In the genomic region with DNA sequence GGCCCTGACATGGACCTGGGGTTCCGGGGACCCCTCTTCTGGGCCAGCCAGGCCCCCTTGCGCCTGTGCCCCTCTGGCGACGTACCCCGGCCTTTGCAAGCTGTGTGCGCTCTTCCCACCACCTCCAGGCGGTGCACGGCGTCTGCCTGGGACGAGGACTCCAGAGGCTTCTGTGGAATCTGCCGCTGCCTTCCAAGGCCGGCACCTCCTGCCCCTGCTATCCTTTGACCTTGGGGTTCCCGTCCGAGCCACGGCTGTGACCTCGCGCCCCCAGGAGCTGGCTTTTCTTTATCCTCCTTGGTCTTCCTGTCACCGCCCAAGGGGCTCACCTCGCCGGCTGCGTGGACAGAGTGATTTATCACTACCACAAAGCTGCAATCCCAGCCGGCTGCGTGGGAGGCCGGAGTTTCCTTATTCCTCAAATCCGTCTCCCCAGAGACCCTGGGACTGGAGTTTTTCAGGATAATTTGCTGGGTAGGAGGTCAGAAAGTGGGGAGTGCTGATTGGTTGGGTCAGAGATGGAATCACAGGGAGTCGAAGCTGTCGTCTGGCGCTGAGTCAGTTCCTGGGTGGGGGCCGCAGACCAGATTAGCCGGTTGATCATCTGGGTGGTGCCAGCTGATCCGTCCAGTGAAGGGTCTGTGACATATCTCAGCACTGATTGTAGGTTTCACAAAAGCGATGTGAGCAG, we compare ENCODE assay signal across 11 cellular contexts. TPM values are rescaled to one million over a fixed set of nuclear protein-coding genes. Genes with fewer than 3 reads are reported as not detected.
A peak's percentile ranks its signal among the peaks of the same experiment; 100 is the strongest.
DNase-seq lines count a peak whose midpoint lies in the region; ATAC-seq, FAIRE-seq and TF ChIP-seq lines count a peak whose summit lies in the region.
"Had no signal": no experiment of that assay in that cellular context is flagged by ENCODE, and none has a peak within 500 bp of the region (broad histone marks: within the 10 kb centered on the region; RNA-seq: fewer than 3 reads in every experiment).

No MANE protein-coding gene starts in this region.

- H3K4me3 ChIP-seq in IMR-90 (ENCODE audit: insufficient read depth, low read depth, low read length) (no peak overlapping the region), colonic mucosa (no peak overlapping the region), HepG2 (replicated peaks in 1 of 3; ENCODE audit: insufficient read depth in 1 of 3, low read depth in 2 of 3, low read length in 3 of 3) (peak overlapping the region; percentile 57 to 73 (median 73)), subcutaneous abdominal adipose tissue (ENCODE audit: low read depth in 1 of 5, low read length in 5 of 5) (peak overlapping the region in 3 of 5 donors; percentile 22 to 56 (median 34))

- peak; percentile 59 for ATAC-seq in IMR-90 (ENCODE audit: low read depth)
- peak; percentile 67 for ATAC-seq in HepG2

- H3K4me3 Mint-ChIP-seq in HFFc6 (no peak overlapping the region), endothelial cell (ENCODE audit: unreplicated experiment) (no peak overlapping the region)
- H3K4me3 Mint-ChIP-seq: central memory CD8-positive, alpha-beta T cell had no signal

- H3K27me3 ChIP-seq in IMR-90 (ENCODE audit: control insufficient read depth, insufficient read depth, low read length): no peaks in the 10 kb centered on the region
- H3K27me3 ChIP-seq in colonic mucosa: no peaks in the 10 kb centered on the region
- H3K27me3 ChIP-seq in HepG2 (ENCODE audit: control insufficient read depth in 1 of 2, insufficient read depth in 2 of 2, low read length in 2 of 2): no peaks in the 10 kb centered on the region
- H3K27me3 ChIP-seq in subcutaneous abdominal adipose tissue (ENCODE audit: control insufficient read depth in 5 of 5, insufficient read depth in 4 of 5, low read length in 5 of 5): peaks cover 0 to 9% (median 0%) of the 10 kb centered on the region in 5 donors

- H3K4ac ChIP-seq in IMR-90 (ENCODE audit: low read depth, low read length): no peak overlapping the region

- H3K79me2 ChIP-seq in HepG2 (ENCODE audit: insufficient read depth, low read length): no peaks in the 10 kb centered on the region

- TF ChIP-seq CTCF in IMR-90 (conservative IDR thresholded peaks at IDR 0.05; ENCODE audit: low read depth, low read length) (no peak), colonic mucosa (IDR thresholded peaks at IDR 0.05) (no peak), HepG2 (CRISPR knock-in tag; IDR thresholded peaks at IDR 0.05) (peak; percentile 72), HFFc6 (IDR thresholded peaks at IDR 0.05) (no peak), endothelial cell (IDR thresholded peaks at IDR 0.05; ENCODE audit: unreplicated experiment) (no peak)

- no peak overlapping the region for H4K91ac ChIP-seq in IMR-90 (ENCODE audit: insufficient read depth, low read depth, low read length)

- in situ Hi-C loops in IMR-90 (cut with MboI; ENCODE audit: low sequenced_read_pairs): no loop called here
- in situ Hi-C loops in HepG2 (cut with HindIII; ENCODE audit: extremely low pct_ligation_motif_present, low pct_unique_long_range_greater_than_20kb): no loop called here

- H3K27me3 Mint-ChIP-seq in HFFc6 (ENCODE audit: insufficient read depth) (peaks cover 3% of the 10 kb centered on the region), endothelial cell (ENCODE audit: unreplicated experiment) (peaks cover 4% of the 10 kb centered on the region)
- H3K27me3 Mint-ChIP-seq: central memory CD8-positive, alpha-beta T cell had no signal

- H3K9me3 Mint-ChIP-seq in HFFc6: no peaks in the 10 kb centered on the region
- H3K9me3 Mint-ChIP-seq in endothelial cell (ENCODE audit: unreplicated experiment): peaks cover 10% of the 10 kb centered on the region
- H3K9me3 Mint-ChIP-seq: central memory CD8-positive, alpha-beta T cell had no signal

- TF ChIP-seq EP300 in HepG2 (IDR thresholded peaks at IDR 0.05; ENCODE audit: low read depth in 2 of 2, low read length in 2 of 2) (peak in 1 of 2 experiments; percentile 11; a peak in 1 of 4 replicates), HepG2 (CRISPR knock-in tag; IDR thresholded peaks at IDR 0.05; ENCODE audit: borderline replicate concordance) (no peak)

- H3K9ac ChIP-seq in IMR-90 (ENCODE audit: low read depth, low read length) (no peak overlapping the region), colonic mucosa (ENCODE audit: low read depth in 2 of 2, low read length in 2 of 2) (no peak overlapping the region), HepG2 (ENCODE audit: insufficient read depth, low read depth, low read length) (peak overlapping the region; percentile 69), subcutaneous abdominal adipose tissue (ENCODE audit: low read length in 5 of 5) (peak overlapping the region in 1 of 5 donors; percentile 35)

- no peak overlapping the region for H2AK5ac ChIP-seq in IMR-90 (ENCODE audit: low read depth, low read length)

- H3K27ac Mint-ChIP-seq in HFFc6 (no peak overlapping the region), endothelial cell (ENCODE audit: unreplicated experiment) (no peak overlapping the region)

- H2BK15ac ChIP-seq in IMR-90 (ENCODE audit: low read depth, low read length): no peak overlapping the region

- H3K14ac ChIP-seq in IMR-90 (replicated peaks; ENCODE audit: low read depth, low read length): no peak overlapping the region

- FAIRE-seq in HepG2 (lab: Jason Lieb, UNC): no peak

- H2AK9ac ChIP-seq in IMR-90 (replicated peaks; ENCODE audit: low read depth, low read length, poor library complexity): no peak overlapping the region

- POLR2A ChIA-PET in IMR-90 (lab: Charles Lee; ENCODE audit: unreplicated experiment) (no interaction called here), HepG2 (lab: Yijun Ruan, JAX) (no interaction called here)

- H2BK120ac ChIP-seq in IMR-90 (ENCODE audit: low read depth, low read length): no peak overlapping the region

- no peak overlapping the region for H3K23ac ChIP-seq in IMR-90 (ENCODE audit: low read depth, low read length)

- H3K36me3 ChIP-seq in IMR-90 (ENCODE audit: control insufficient read depth, insufficient read depth, low read length): no peaks in the 10 kb centered on the region
- no peaks in the 10 kb centered on the region for H3K36me3 ChIP-seq in colonic mucosa
- no peaks in the 10 kb centered on the region for H3K36me3 ChIP-seq in HepG2 (replicated peaks in 1 of 2; ENCODE audit: control insufficient read depth in 1 of 2, insufficient read depth in 2 of 2, low read length in 2 of 2)
- H3K36me3 ChIP-seq in subcutaneous abdominal adipose tissue (ENCODE audit: control insufficient read depth in 5 of 5, insufficient read depth in 5 of 5, low read length in 5 of 5): no peaks in the 10 kb centered on the region

- peaks cover 10% of the 10 kb centered on the region for H3K4me1 Mint-ChIP-seq in HFFc6 (ENCODE audit: low read depth)
- no peaks in the 10 kb centered on the region for H3K4me1 Mint-ChIP-seq in endothelial cell (ENCODE audit: unreplicated experiment)
- H3K4me1 Mint-ChIP-seq: central memory CD8-positive, alpha-beta T cell had no signal

- CTCF ChIA-PET in IMR-90 (lab: Yijun Ruan, JAX): no interaction called here
- CTCF ChIA-PET in HepG2 (lab: Yijun Ruan, JAX; ENCODE audit: low intra/inter-chr PET ratio, low total read pairs): no interaction called here

- intact Hi-C loops in IMR-90 (cut with micrococcal nuclease): no loop called here
- intact Hi-C loops in colonic mucosa (cut with DNase I): no loop called here
- intact Hi-C loops in HepG2 (cut with micrococcal nuclease; ENCODE audit: unreplicated experiment): loop anchor here (1.0 kb wide), 1 partner anchor 20 kb away; a partner anchor contains a TSS

- WGBS in IMR-90 (ENCODE audit: extremely low coverage in 2 of 2, insufficient read length in 1 of 2), 2 experiments: 64% methylated on average over 14 of the region's 32 CpGs; no CpG with 5 or more reads in 1 of the 2 experiments
- WGBS in HepG2 (ENCODE audit: low lambda C conversion rate): 2% methylated on average over 15 of the region's 32 CpGs

- no peaks in the 10 kb centered on the region for H3K9me1 ChIP-seq in IMR-90 (ENCODE audit: insufficient read depth, low read length)

- H3K36me3 Mint-ChIP-seq in HFFc6 (ENCODE audit: low read depth) (no peaks in the 10 kb centered on the region), endothelial cell (ENCODE audit: low read depth, unreplicated experiment) (no peaks in the 10 kb centered on the region)

- H2AFZ ChIP-seq in IMR-90 (replicated peaks; ENCODE audit: low read length, poor library complexity) (peak overlapping the region; percentile 83), HepG2 (ENCODE audit: low read length) (no peak overlapping the region)

- dilution Hi-C loops in IMR-90 (cut with HindIII; ENCODE audit: low sequenced_read_pairs, unreplicated experiment): no loop called here

- peak; percentile 23 for DNase-seq in IMR-90
- peak; percentile 15 for DNase-seq in colonic mucosa
- no peak for DNase-seq in HepG2 (ENCODE audit: low spot score)
- no peak for DNase-seq in Kasumi-1 (lab: John Stamatoyannopoulos, UW)
- no peak for DNase-seq in HFFc6
- no peak for DNase-seq in endothelial cell (ENCODE audit: low spot score)
- DNase-seq: GF-D8, hypothalamus, nucleus accumbens had no signal

- H4K5ac ChIP-seq in IMR-90 (ENCODE audit: low read depth, low read length): no peak overlapping the region

- no peak overlapping the region for H3K4me2 ChIP-seq in IMR-90 (ENCODE audit: low read depth, low read length)
- H3K4me2 ChIP-seq in HepG2 (ENCODE audit: low read depth, low read length): peak overlapping the region; percentile 90

- H3K9me3 ChIP-seq in IMR-90 (ENCODE audit: control insufficient read depth, insufficient read depth, low read length) (no peaks in the 10 kb centered on the region), colonic mucosa (no peaks in the 10 kb centered on the region), HepG2 (ENCODE audit: low read length) (no peaks in the 10 kb centered on the region), subcutaneous abdominal adipose tissue (ENCODE audit: control insufficient read depth in 5 of 5, low read length in 5 of 5) (peaks cover 0 to 2% (median 0%) of the 10 kb centered on the region in 5 donors)

- no peak overlapping the region for H2BK5ac ChIP-seq in IMR-90 (ENCODE audit: low read depth, low read length, poor library complexity, severe bottlenecking)

- no peak overlapping the region for H3K56ac ChIP-seq in IMR-90 (ENCODE audit: extremely low read depth, insufficient read depth, low read length)

- BruUV-seq in IMR-90 (replicated peaks; lab: Mats Ljungman, UMichigan): no TSS peak
- BruUV-seq in HepG2 (replicated peaks; lab: Mats Ljungman, UMichigan): no TSS peak

- no peaks in the 10 kb centered on the region for H3K4me1 ChIP-seq in IMR-90 (ENCODE audit: control insufficient read depth, insufficient read depth, low read length)
- H3K4me1 ChIP-seq in colonic mucosa: no peaks in the 10 kb centered on the region
- peaks cover 72% of the 10 kb centered on the region for H3K4me1 ChIP-seq in HepG2 (ENCODE audit: insufficient read depth, low read length)
- peaks cover 0 to 22% (median 19%) of the 10 kb centered on the region in 5 donors for H3K4me1 ChIP-seq in subcutaneous abdominal adipose tissue (ENCODE audit: control insufficient read depth in 5 of 5, insufficient read depth in 5 of 5, low read length in 5 of 5)

- TF ChIP-seq RAD21 in IMR-90 (IDR thresholded peaks at IDR 0.05; ENCODE audit: low read length) (no peak), HepG2 (CRISPR knock-in tag; IDR thresholded peaks at IDR 0.05) (peak; percentile 48; the same call in 1 of the 2 replicates)

- no peak overlapping the region for H3K18ac ChIP-seq in IMR-90 (ENCODE audit: low read depth, low read length)

- H3K79me1 ChIP-seq in IMR-90 (ENCODE audit: low read depth in 1 of 2, low read length in 2 of 2): no peaks in the 10 kb centered on the region

- no peak overlapping the region for H3K27ac ChIP-seq in IMR-90 (ENCODE audit: insufficient read depth, low read length)
- H3K27ac ChIP-seq in colonic mucosa: no peak overlapping the region
- H3K27ac ChIP-seq in HepG2 (ENCODE audit: extremely low read length, insufficient read depth, low read length): peak overlapping the region; percentile 89
- H3K27ac ChIP-seq in subcutaneous abdominal adipose tissue (ENCODE audit: low read depth, low read length): no peak overlapping the region

- H4K8ac ChIP-seq in IMR-90 (ENCODE audit: low read depth in 2 of 2, low read length in 2 of 2): peak overlapping the region in 1 of 2 experiments; percentile 56; a peak in 2 of 4 replicates

- TF ChIP-seq POLR2A in IMR-90 (IDR thresholded peaks at IDR 0.05; ENCODE audit: low read depth, low read length) (no peak), HepG2 (IDR thresholded peaks at IDR 0.05; ENCODE audit: insufficient read depth in 1 of 2, low read depth in 2 of 2, low read length in 2 of 2) (no peak)

- H4K20me1 ChIP-seq in IMR-90 (ENCODE audit: insufficient read depth, low read length) (no peaks in the 10 kb centered on the region), HepG2 (ENCODE audit: insufficient read depth, low read length) (no peaks in the 10 kb centered on the region)

- H2BK20ac ChIP-seq in IMR-90 (ENCODE audit: low read depth, low read length): no peak overlapping the region

RNA-seq across cellular contexts. Expression of a gene that starts 19.9 kb away (rescaled TPM):
- 16.7 and 19.2 TPM in 2 replicates for total RNA-seq in IMR-90 (2012; rRNA removed)
- polyA plus RNA-seq in IMR-90 (2012; rRNA removed): 16.9 and 17.7 TPM in 2 replicates
- 13.3 and 17.3 TPM in 2 replicates for polyA plus RNA-seq in IMR-90 (2012; cell fraction: cytosol; rRNA removed)
- 32.9 and 59.1 TPM in 2 replicates for polyA plus RNA-seq in IMR-90 (2012; cell fraction: nucleus; rRNA removed; ENCODE audit: low replicate concordance)
- total RNA-seq in colonic mucosa: 10 to 100 TPM; 11.0 to 23.8 TPM
- 87.7 and 111 TPM in 2 replicates for total RNA-seq in HepG2 (2016; rRNA removed; fragmentation: Illumina TruSeq; extraction: Trizol)
- 14.7 and 15.6 TPM in 2 replicates for total RNA-seq in HepG2 (2016; cell fraction: cytosol; rRNA removed; fragmentation: Illumina TruSeq; extraction: Trizol; ENCODE audit: low read depth)
- 93.5 and 100 TPM in 2 replicates for total RNA-seq in HepG2 (2016; cell fraction: insoluble cytoplasmic fraction; rRNA removed; fragmentation: Illumina TruSeq; extraction: Trizol)
- total RNA-seq in HepG2 (2016; cell fraction: membrane; rRNA removed; fragmentation: Illumina TruSeq; extraction: Trizol): 44.6 and 46.3 TPM in 2 replicates
- 61.7 and 72.3 TPM in 2 replicates for total RNA-seq in HepG2 (2016; cell fraction: nucleus; rRNA removed; fragmentation: Illumina TruSeq; extraction: Trizol)
- polyA plus RNA-seq in HepG2 (2011; rRNA removed): 153 and 202 TPM in 2 replicates
- polyA plus RNA-seq in HepG2 (2011; cell fraction: cytosol; rRNA removed): 97.5 and 98.8 TPM in 2 replicates
- polyA plus RNA-seq in HepG2 (2011; cell fraction: nucleus; rRNA removed): 373 and 416 TPM in 2 replicates
- polyA plus RNA-seq in HepG2 (2012): 118 and 196 TPM in 2 replicates
- 10.9 TPM in 2 replicates for polyA plus RNA-seq in HepG2 (2016; cell fraction: cytosol; fragmentation: Illumina TruSeq; extraction: Trizol; ENCODE audit: low read depth)
- 71.2 and 91.8 TPM in 2 replicates for polyA plus RNA-seq in HepG2 (2016; cell fraction: insoluble cytoplasmic fraction; fragmentation: Illumina TruSeq; extraction: Trizol; ENCODE audit: low read depth)
- 29.2 and 29.4 TPM in 2 replicates for polyA plus RNA-seq in HepG2 (2016; cell fraction: membrane; fragmentation: Illumina TruSeq; extraction: Trizol; ENCODE audit: low read depth)
- 178 and 219 TPM in 2 replicates for polyA plus RNA-seq in HepG2 (2016; cell fraction: nucleus; fragmentation: Illumina TruSeq; extraction: Trizol; ENCODE audit: insufficient read depth, low read depth)
- polyA minus RNA-seq in HepG2 (2011; rRNA and poly(A)+ RNA removed; ENCODE audit: low replicate concordance): 70.5 and 467 TPM in 2 replicates
- polyA minus RNA-seq in HepG2 (2011; cell fraction: cytosol; rRNA and poly(A)+ RNA removed): 116 and 195 TPM in 2 replicates
- 115 and 118 TPM in 2 replicates for polyA minus RNA-seq in HepG2 (2011; cell fraction: nucleus; rRNA and poly(A)+ RNA removed)
- total RNA-seq in HFFc6 (2021; fragmentation: NEBNext Ultra II Directional; extraction: Animal tissue kit (Norgen Biotek cat#: 25700)): 10 to 100 TPM; 23.4 to 30.6 (median 25.0) TPM
- 21.7 TPM for total RNA-seq in endothelial cell (ENCODE audit: unreplicated experiment)

RNA-seq across cellular contexts. Expression of a gene that starts 57.3 kb away (rescaled TPM):
- total RNA-seq in IMR-90 (2012; rRNA removed) (24.0 and 24.7 TPM in 2 replicates), colonic mucosa (10 to 100 TPM; 44.4 to 81.1 TPM), HepG2 (2016; rRNA removed; fragmentation: Illumina TruSeq; extraction: Trizol) (35.6 and 39.6 TPM in 2 replicates), endothelial cell (ENCODE audit: unreplicated experiment) (47.2 TPM)
- polyA plus RNA-seq in IMR-90 (2012; rRNA removed) (31.6 and 36.6 TPM in 2 replicates), HepG2 (2011; rRNA removed) (20.2 and 22.1 TPM in 2 replicates)
- polyA plus RNA-seq in IMR-90 (2012; cell fraction: cytosol; rRNA removed): 35.3 and 45.5 TPM in 2 replicates
- 29.3 and 56.5 TPM in 2 replicates for polyA plus RNA-seq in IMR-90 (2012; cell fraction: nucleus; rRNA removed; ENCODE audit: low replicate concordance)
- 33.9 and 34.6 TPM in 2 replicates for total RNA-seq in HepG2 (2016; cell fraction: cytosol; rRNA removed; fragmentation: Illumina TruSeq; extraction: Trizol; ENCODE audit: low read depth)
- total RNA-seq in HepG2 (2016; cell fraction: insoluble cytoplasmic fraction; rRNA removed; fragmentation: Illumina TruSeq; extraction: Trizol): 32.3 and 41.0 TPM in 2 replicates
- 50.6 and 52.4 TPM in 2 replicates for total RNA-seq in HepG2 (2016; cell fraction: membrane; rRNA removed; fragmentation: Illumina TruSeq; extraction: Trizol)
- total RNA-seq in HepG2 (2016; cell fraction: nucleus; rRNA removed; fragmentation: Illumina TruSeq; extraction: Trizol): 17.0 and 20.4 TPM in 2 replicates
- polyA plus RNA-seq in HepG2 (2011; cell fraction: cytosol; rRNA removed): 18.4 and 31.3 TPM in 2 replicates
- 29.4 and 36.8 TPM in 2 replicates for polyA plus RNA-seq in HepG2 (2011; cell fraction: nucleus; rRNA removed)
- 16.6 and 18.3 TPM in 2 replicates for polyA plus RNA-seq in HepG2 (2012)
- polyA plus RNA-seq in HepG2 (2016; cell fraction: cytosol; fragmentation: Illumina TruSeq; extraction: Trizol; ENCODE audit: low read depth): 46.6 and 50.3 TPM in 2 replicates
- 38.1 and 42.7 TPM in 2 replicates for polyA plus RNA-seq in HepG2 (2016; cell fraction: insoluble cytoplasmic fraction; fragmentation: Illumina TruSeq; extraction: Trizol; ENCODE audit: low read depth)
- polyA plus RNA-seq in HepG2 (2016; cell fraction: membrane; fragmentation: Illumina TruSeq; extraction: Trizol; ENCODE audit: low read depth): 50.6 and 54.4 TPM in 2 replicates
- 41.5 and 48.9 TPM in 2 replicates for polyA plus RNA-seq in HepG2 (2016; cell fraction: nucleus; fragmentation: Illumina TruSeq; extraction: Trizol; ENCODE audit: insufficient read depth, low read depth)
- 14.7 and 27.7 TPM in 2 replicates for polyA minus RNA-seq in HepG2 (2011; rRNA and poly(A)+ RNA removed; ENCODE audit: low replicate concordance)
- polyA minus RNA-seq in HepG2 (2011; cell fraction: cytosol; rRNA and poly(A)+ RNA removed): 10.6 and 14.2 TPM in 2 replicates
- polyA minus RNA-seq in HepG2 (2011; cell fraction: nucleus; rRNA and poly(A)+ RNA removed): 4.7 and 7.2 TPM in 2 replicates
- total RNA-seq in HFFc6 (2021; fragmentation: NEBNext Ultra II Directional; extraction: Animal tissue kit (Norgen Biotek cat#: 25700)): 10 to 100 TPM; 35.1 to 40.2 (median 37.4) TPM

Comparison
In these comparisons a context has a peak if more than half of its experiments do, and no peak if none do; other contexts are left out.
1. DNase-seq: peak in IMR-90 (single experiment) and colonic mucosa (single experiment); none in HepG2 (single experiment), Kasumi-1 (0 of 2), HFFc6 (single experiment) and endothelial cell (single experiment).
2. H3K4me3 ChIP-seq: peak in HepG2 (3 of 3) and subcutaneous abdominal adipose tissue (3 of 5); none in IMR-90 (single experiment) and colonic mucosa (single experiment).